26 cellular contexts compared by ENCODE assay signal in the genomic region with DNA sequence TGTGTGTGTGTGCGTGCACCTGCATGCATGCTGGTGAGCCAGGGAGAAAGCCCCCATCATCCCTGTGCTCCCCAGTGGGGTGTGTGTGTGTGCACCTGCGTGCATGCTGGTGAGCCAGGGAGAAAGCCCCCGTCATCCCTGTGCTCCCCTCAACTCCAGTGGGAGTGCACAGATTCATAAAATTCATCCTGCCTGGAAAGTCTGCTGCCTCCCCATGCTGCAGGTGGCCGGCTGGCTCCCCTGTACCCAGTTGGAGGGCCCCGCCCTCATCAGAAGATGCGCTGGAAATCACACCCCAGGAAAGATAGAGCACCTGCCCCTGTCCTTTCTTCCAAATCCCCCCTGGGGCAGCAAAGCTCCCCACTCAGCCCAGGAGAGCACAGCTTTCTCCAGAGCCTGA.
DNase-seq lines count a peak whose midpoint lies in the region; ATAC-seq, FAIRE-seq and TF ChIP-seq lines count a peak whose summit lies in the region.
"Had no signal": no experiment of that assay in that cellular context is flagged by ENCODE, and none has a peak within 500 bp of the region (broad histone marks: within the 10 kb centered on the region; RNA-seq: fewer than 3 reads in every experiment).

No MANE protein-coding gene starts in this region.

- H3K4me1 Mint-ChIP-seq in type B pancreatic cell (ENCODE audit: unreplicated experiment) = peaks cover 19% of the 10 kb centered on the region
- H3K4me1 Mint-ChIP-seq: activated naive CD4-positive, alpha-beta T cell treated with anti-CD3 and anti-CD28 coated beads, Interleukin-2, amount 50 U/mL, for 24 hours; stimulated activated naive B cell treated with anti-CD40 and anti-IgM and Interleukin-4, amounts not matched to agents 10 μg/mL and 1 μg/mL and 100 μg/mL, for 72 hours had no signal

- TF ChIP-seq CTCF in esophagus squamous epithelium (IDR thresholded peaks at IDR 0.05) (no peak), pancreas (IDR thresholded peaks at IDR 0.05) (no peak), type B pancreatic cell (conservative IDR thresholded peaks at IDR 0.05) (no peak)

- FAIRE-seq in pancreas (lab: Jason Lieb, UNC) = no peak
- FAIRE-seq: A204.1, GM12891, GM19239 had no signal

- peaks cover 3% of the 10 kb centered on the region for H3K27me3 Mint-ChIP-seq in type B pancreatic cell
- H3K27me3 Mint-ChIP-seq: activated CD4-positive, alpha-beta memory T cell treated with anti-CD3 and anti-CD28 coated beads for 36 hours; activated naive CD4-positive, alpha-beta T cell treated with anti-CD3 and anti-CD28 coated beads, Interleukin-2, amount 50 U/mL, for 24 hours had no signal

- H3K27ac ChIP-seq in esophagus squamous epithelium (peak overlapping the region in 3 of 4 donors; percentile 42 to 69 (median 68)), pancreas (no peak overlapping the region)
- H3K27ac ChIP-seq: GM23248, hepatocyte, SK-N-MC had no signal

- DNase-seq in activated effector memory CD4-positive, alpha-beta T cell treated with anti-CD3 and anti-CD28 coated beads, Interleukin-2, amount 50 U/mL, for 16 hours = peak; percentile 28
- no peak for DNase-seq in activated effector memory CD4-positive, alpha-beta T cell treated with Interleukin-2 at 50 U/mL for 16 hours
- DNase-seq in esophagus squamous epithelium (lab: John Stamatoyannopoulos, UW) (no peak), pancreas (peak in 4 of 6 donors; percentile 4 to 35 (median 12)), type B pancreatic cell (ENCODE audit: extremely low spot score, unreplicated experiment) (peak; percentile 56), epidermal melanocyte (ENCODE audit: insufficient read length, low spot score) (no peak)
- no peak for DNase-seq in activated naive CD4-positive, alpha-beta T cell treated with anti-CD3 and anti-CD28 coated beads, Interleukin-2, amount 50 U/mL, for 16 hours
- DNase-seq: activated CD4-positive, alpha-beta memory T cell treated with anti-CD3 and anti-CD28 coated beads for 36 hours; activated T-cell treated with anti-CD3 and anti-CD28 coated beads, Interleukin-2, amount 50 U/mL, for 1 hour; BE2C; DMS79; GM23248; NCI-H1694; NCI-H226; occipital lobe; stimulated activated CD4-positive, alpha-beta T cell treated with anti-CD3 and anti-CD28 coated beads, Interleukin-1b, Interleukin-23, amount 100 ng/mL, for 48 hours; stimulated activated naive B cell treated with anti-CD40 and anti-IgM and Interleukin-4, amounts not matched to agents 10 μg/mL and 1 μg/mL and 100 μg/mL, for 72 hours had no signal

- H3K36me3 Mint-ChIP-seq in type B pancreatic cell = peaks cover 10% of the 10 kb centered on the region
- H3K36me3 Mint-ChIP-seq: activated CD4-positive, alpha-beta memory T cell treated with anti-CD3 and anti-CD28 coated beads for 36 hours had no signal

- ATAC-seq in pancreas (no peak), GM18870 (IDR thresholded peaks at IDR 0.05; ENCODE audit: unreplicated experiment) (no peak)
- ATAC-seq: stimulated activated naive B cell treated with anti-CD40 and anti-IgM and Interleukin-4, amounts not matched to agents 10 μg/mL and 1 μg/mL and 100 μg/mL, for 72 hours had no signal

- no peak overlapping the region for H3K27ac Mint-ChIP-seq in type B pancreatic cell
- H3K27ac Mint-ChIP-seq: activated CD4-positive, alpha-beta memory T cell treated with anti-CD3 and anti-CD28 coated beads for 36 hours; activated naive CD4-positive, alpha-beta T cell treated with anti-CD3 and anti-CD28 coated beads, Interleukin-2, amount 50 U/mL, for 24 hours; stimulated activated naive B cell treated with anti-CD40 and anti-IgM and Interleukin-4, amounts not matched to agents 10 μg/mL and 1 μg/mL and 100 μg/mL, for 72 hours; T-helper 2 cell treated with Interferon-gamma antibody and Interleukin-4, amounts not matched to agents 5 μg/mL and 100 μg/mL, for 36 hours had no signal

- peaks cover 5% of the 10 kb centered on the region for H3K9me3 Mint-ChIP-seq in type B pancreatic cell
- H3K9me3 Mint-ChIP-seq: activated CD4-positive, alpha-beta memory T cell treated with anti-CD3 and anti-CD28 coated beads for 36 hours; activated naive CD4-positive, alpha-beta T cell treated with anti-CD3 and anti-CD28 coated beads, Interleukin-2, amount 50 U/mL, for 24 hours; T-helper 2 cell treated with Interferon-gamma antibody and Interleukin-4, amounts not matched to agents 5 μg/mL and 100 μg/mL, for 36 hours had no signal

- H3K36me3 ChIP-seq in esophagus squamous epithelium = peaks cover 0 to 36% (median 0%) of the 10 kb centered on the region in 3 donors
- peaks cover 0 to 31% (median 14%) of the 10 kb centered on the region in 3 donors for H3K36me3 ChIP-seq in pancreas
- H3K36me3 ChIP-seq: BE2C had no signal

- 63 to 82% methylated on average over 1 to 5 of the region's 6 CpGs for WGBS in esophagus squamous epithelium, 2 donors
- WGBS in pancreas, 2 donors = 93 to 97% methylated on average over 6 of the region's 6 CpGs

- peaks cover 0 to 20% (median 8%) of the 10 kb centered on the region in 3 donors for H3K4me1 ChIP-seq in esophagus squamous epithelium
- no peaks in the 10 kb centered on the region for H3K4me1 ChIP-seq in pancreas
- H3K4me1 ChIP-seq: BE2C had no signal

- H3K27me3 ChIP-seq in esophagus squamous epithelium (no peaks in the 10 kb centered on the region), pancreas (no peaks in the 10 kb centered on the region)
- H3K27me3 ChIP-seq: BE2C, hepatocyte, upper lobe of left lung had no signal

- H3K4me3 ChIP-seq in esophagus squamous epithelium (no peak overlapping the region), pancreas (no peak overlapping the region)
- H3K4me3 ChIP-seq: GM23248, hepatocyte, SK-N-MC, upper lobe of left lung had no signal

- intact Hi-C loops in esophagus squamous epithelium (cut with DNase I) (no loop called here), pancreas (cut with DNase I) (no loop called here)

- TF ChIP-seq POLR2A in esophagus squamous epithelium (IDR thresholded peaks at IDR 0.05) = no peak

- H3K9me3 ChIP-seq in esophagus squamous epithelium = no peaks in the 10 kb centered on the region
- H3K9me3 ChIP-seq in pancreas = no peaks in the 10 kb centered on the region
- H3K9me3 ChIP-seq: BE2C, upper lobe of left lung had no signal

- H3K4me3 Mint-ChIP-seq in type B pancreatic cell = no peak overlapping the region
- H3K4me3 Mint-ChIP-seq: activated CD4-positive, alpha-beta memory T cell treated with anti-CD3 and anti-CD28 coated beads for 36 hours; activated naive CD4-positive, alpha-beta T cell treated with anti-CD3 and anti-CD28 coated beads, Interleukin-2, amount 50 U/mL, for 24 hours; stimulated activated naive B cell treated with anti-CD40 and anti-IgM and Interleukin-4, amounts not matched to agents 10 μg/mL and 1 μg/mL and 100 μg/mL, for 72 hours; T-helper 2 cell treated with Interferon-gamma antibody and Interleukin-4, amounts not matched to agents 5 μg/mL and 100 μg/mL, for 36 hours had no signal

Comparison
In these comparisons a context has a peak if more than half of its experiments do, and no peak if none do; other contexts are left out.
1. DNase-seq: peak in activated effector memory CD4-positive, alpha-beta T cell treated with anti-CD3 and anti-CD28 coated beads, Interleukin-2, amount 50 U/mL, for 16 hours (single experiment), pancreas (4 of 6) and type B pancreatic cell (single experiment); none in activated effector memory CD4-positive, alpha-beta T cell treated with Interleukin-2 at 50 U/mL for 16 hours (single experiment), esophagus squamous epithelium (single experiment), epidermal melanocyte (single experiment) and activated naive CD4-positive, alpha-beta T cell treated with anti-CD3 and anti-CD28 coated beads, Interleukin-2, amount 50 U/mL, for 16 hours (single experiment).
2. H3K27ac ChIP-seq: peak in esophagus squamous epithelium (3 of 4); none in pancreas (0 of 4).